Comparison of ENCODE assay signal across 8 cellular contexts in the genomic region with DNA sequence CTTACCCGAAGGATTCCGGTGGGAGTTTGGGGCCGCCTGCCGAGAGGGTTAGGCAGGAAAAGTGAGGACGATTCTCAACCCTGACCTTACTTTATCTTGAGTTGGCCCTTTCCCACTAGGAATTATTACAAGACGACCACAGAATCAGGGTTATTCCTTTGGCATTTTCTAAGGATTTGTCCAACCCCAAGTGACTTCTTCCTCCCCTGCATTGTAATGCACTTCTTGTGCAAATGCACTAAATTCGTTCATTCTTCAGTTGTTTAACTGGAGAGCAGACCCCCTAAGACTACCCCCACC. TPM values are rescaled to one million over a fixed set of nuclear protein-coding genes. Genes with fewer than 3 reads are reported as not detected.
A peak's percentile ranks its signal among the peaks of the same experiment; 100 is the strongest.
DNase-seq lines count a peak whose midpoint lies in the region; ATAC-seq and TF ChIP-seq lines count a peak whose summit lies in the region.

No MANE protein-coding gene starts in this region.

- peak overlapping the region; percentile 77 for H2AFZ ChIP-seq in ACC112 (ENCODE audit: low read length, unreplicated experiment)

- H3K27me3 ChIP-seq in ACC112 (ENCODE audit: insufficient read depth, low read length) (no peaks in the 10 kb centered on the region), mucosa of rectum (ENCODE audit: control insufficient read depth in 2 of 2, insufficient read depth in 2 of 2, low read length in 2 of 2) (no peaks in the 10 kb centered on the region)

- peaks cover 46% of the 10 kb centered on the region for H3K79me2 ChIP-seq in ACC112 (ENCODE audit: control insufficient read depth, insufficient read depth, low read length, unreplicated experiment)

- peak overlapping the region; percentile 11 to 95 (median 92) for H3K27ac Mint-ChIP-seq in IgD-negative memory B cell

- H3K9me3 Mint-ChIP-seq in IgD-negative memory B cell, result no peaks in the 10 kb centered on the region

- H3K4me3 Mint-ChIP-seq in IgD-negative memory B cell, result peak overlapping the region; percentile 87 to 98 (median 95)

- no peaks in the 10 kb centered on the region for H3K9me3 ChIP-seq in mucosa of rectum (ENCODE audit: control insufficient read depth in 2 of 2, low read length in 2 of 2)

- peaks cover 2% of the 10 kb centered on the region for H3K36me3 Mint-ChIP-seq in IgD-negative memory B cell

- ATAC-seq in GM18868 (IDR thresholded peaks at IDR 0.05; ENCODE audit: unreplicated experiment), result no peak
- ATAC-seq in HG03196 (IDR thresholded peaks at IDR 0.05; ENCODE audit: unreplicated experiment), result no peak
- ATAC-seq in HG02840 (IDR thresholded peaks at IDR 0.05; ENCODE audit: low FRiP score, unreplicated experiment), result no peak

- no peak for TF ChIP-seq CTCF in cardiac fibroblast (IDR thresholded peaks at IDR 0.05; ENCODE audit: low read depth, low read length)

- DNase-seq in cardiac fibroblast (ENCODE audit: low read depth in 2 of 2) (no peak), amniotic stem cell (lab: John Stamatoyannopoulos, UW) (no peak)

- peak overlapping the region; percentile 93 for H3K4me3 ChIP-seq in ACC112 (ENCODE audit: low read depth, low read length)
- peak overlapping the region; percentile 79 to 98 for H3K4me3 ChIP-seq in cardiac fibroblast (replicated peaks in 1 of 2; ENCODE audit: low read depth in 2 of 2, low read length in 2 of 2)
- H3K4me3 ChIP-seq in mucosa of rectum (ENCODE audit: low read length in 2 of 2), result peak overlapping the region; percentile 93 to 99

- H3K27me3 Mint-ChIP-seq in IgD-negative memory B cell, result no peaks in the 10 kb centered on the region

- peak overlapping the region; percentile 94 for H3K9ac ChIP-seq in mucosa of rectum (ENCODE audit: low read depth in 1 of 2, low read length in 2 of 2)

- H3K27ac ChIP-seq in ACC112 (ENCODE audit: low read depth, low read length) (peak overlapping the region; percentile 82), mucosa of rectum (ENCODE audit: low read depth in 2 of 2, low read length in 2 of 2) (peak overlapping the region in 1 of 2 donors; percentile 70)

- H3K4me1 Mint-ChIP-seq in IgD-negative memory B cell, result peaks cover 18 to 35% (median 32%) of the 10 kb centered on the region in 3 donors

- H3K36me3 ChIP-seq in ACC112 (ENCODE audit: insufficient read depth, low read length) (no peaks in the 10 kb centered on the region), mucosa of rectum (ENCODE audit: control insufficient read depth in 2 of 2, insufficient read depth in 2 of 2, low read length in 2 of 2) (no peaks in the 10 kb centered on the region)

- peaks cover 17% of the 10 kb centered on the region for H3K4me1 ChIP-seq in ACC112 (ENCODE audit: control insufficient read depth, insufficient read depth, low read length, unreplicated experiment)
- H3K4me1 ChIP-seq in mucosa of rectum (ENCODE audit: control insufficient read depth in 2 of 2, insufficient read depth in 2 of 2, low read length in 2 of 2), result peaks cover 6 to 19% of the 10 kb centered on the region in 2 donors

RNA-seq across cellular contexts. Expression of a gene that starts 0.4 kb away (rescaled TPM):
- not detected for polyA plus RNA-seq in IgD-negative memory B cell

RNA-seq across cellular contexts. Expression of a gene that starts 0.8 kb away (rescaled TPM):
- polyA plus RNA-seq in IgD-negative memory B cell, result 6.9 TPM
